ENCODE assay signal across 1 cellular context in the genomic region with DNA sequence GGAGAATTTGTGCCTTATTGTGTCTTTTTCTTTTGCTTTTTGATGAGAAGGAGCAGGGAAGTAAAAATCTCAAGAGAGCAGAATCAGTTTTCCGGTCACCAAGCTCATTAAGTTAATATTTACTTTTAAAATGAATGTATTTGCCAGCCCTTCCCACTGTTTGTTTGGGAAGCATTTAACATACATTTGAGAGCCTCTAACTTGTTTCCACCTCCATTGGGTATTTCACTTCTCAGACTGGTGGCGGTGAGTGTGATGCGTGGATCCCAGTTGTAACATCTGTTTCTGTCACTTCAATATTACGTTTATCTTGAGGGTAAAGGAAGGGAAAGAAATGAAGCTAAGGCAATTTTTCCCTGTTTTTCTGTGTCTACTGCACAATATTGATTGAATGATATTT.
TF ChIP-seq lines count a peak whose summit lies in the region.

No MANE protein-coding gene starts in this region.

TF ChIP-seq in GM23338, 12 proteins besides CTCF, POLR2A, EP300 and RAD21 (continued from another document):
- TF ChIP-seq, protein P1, sequence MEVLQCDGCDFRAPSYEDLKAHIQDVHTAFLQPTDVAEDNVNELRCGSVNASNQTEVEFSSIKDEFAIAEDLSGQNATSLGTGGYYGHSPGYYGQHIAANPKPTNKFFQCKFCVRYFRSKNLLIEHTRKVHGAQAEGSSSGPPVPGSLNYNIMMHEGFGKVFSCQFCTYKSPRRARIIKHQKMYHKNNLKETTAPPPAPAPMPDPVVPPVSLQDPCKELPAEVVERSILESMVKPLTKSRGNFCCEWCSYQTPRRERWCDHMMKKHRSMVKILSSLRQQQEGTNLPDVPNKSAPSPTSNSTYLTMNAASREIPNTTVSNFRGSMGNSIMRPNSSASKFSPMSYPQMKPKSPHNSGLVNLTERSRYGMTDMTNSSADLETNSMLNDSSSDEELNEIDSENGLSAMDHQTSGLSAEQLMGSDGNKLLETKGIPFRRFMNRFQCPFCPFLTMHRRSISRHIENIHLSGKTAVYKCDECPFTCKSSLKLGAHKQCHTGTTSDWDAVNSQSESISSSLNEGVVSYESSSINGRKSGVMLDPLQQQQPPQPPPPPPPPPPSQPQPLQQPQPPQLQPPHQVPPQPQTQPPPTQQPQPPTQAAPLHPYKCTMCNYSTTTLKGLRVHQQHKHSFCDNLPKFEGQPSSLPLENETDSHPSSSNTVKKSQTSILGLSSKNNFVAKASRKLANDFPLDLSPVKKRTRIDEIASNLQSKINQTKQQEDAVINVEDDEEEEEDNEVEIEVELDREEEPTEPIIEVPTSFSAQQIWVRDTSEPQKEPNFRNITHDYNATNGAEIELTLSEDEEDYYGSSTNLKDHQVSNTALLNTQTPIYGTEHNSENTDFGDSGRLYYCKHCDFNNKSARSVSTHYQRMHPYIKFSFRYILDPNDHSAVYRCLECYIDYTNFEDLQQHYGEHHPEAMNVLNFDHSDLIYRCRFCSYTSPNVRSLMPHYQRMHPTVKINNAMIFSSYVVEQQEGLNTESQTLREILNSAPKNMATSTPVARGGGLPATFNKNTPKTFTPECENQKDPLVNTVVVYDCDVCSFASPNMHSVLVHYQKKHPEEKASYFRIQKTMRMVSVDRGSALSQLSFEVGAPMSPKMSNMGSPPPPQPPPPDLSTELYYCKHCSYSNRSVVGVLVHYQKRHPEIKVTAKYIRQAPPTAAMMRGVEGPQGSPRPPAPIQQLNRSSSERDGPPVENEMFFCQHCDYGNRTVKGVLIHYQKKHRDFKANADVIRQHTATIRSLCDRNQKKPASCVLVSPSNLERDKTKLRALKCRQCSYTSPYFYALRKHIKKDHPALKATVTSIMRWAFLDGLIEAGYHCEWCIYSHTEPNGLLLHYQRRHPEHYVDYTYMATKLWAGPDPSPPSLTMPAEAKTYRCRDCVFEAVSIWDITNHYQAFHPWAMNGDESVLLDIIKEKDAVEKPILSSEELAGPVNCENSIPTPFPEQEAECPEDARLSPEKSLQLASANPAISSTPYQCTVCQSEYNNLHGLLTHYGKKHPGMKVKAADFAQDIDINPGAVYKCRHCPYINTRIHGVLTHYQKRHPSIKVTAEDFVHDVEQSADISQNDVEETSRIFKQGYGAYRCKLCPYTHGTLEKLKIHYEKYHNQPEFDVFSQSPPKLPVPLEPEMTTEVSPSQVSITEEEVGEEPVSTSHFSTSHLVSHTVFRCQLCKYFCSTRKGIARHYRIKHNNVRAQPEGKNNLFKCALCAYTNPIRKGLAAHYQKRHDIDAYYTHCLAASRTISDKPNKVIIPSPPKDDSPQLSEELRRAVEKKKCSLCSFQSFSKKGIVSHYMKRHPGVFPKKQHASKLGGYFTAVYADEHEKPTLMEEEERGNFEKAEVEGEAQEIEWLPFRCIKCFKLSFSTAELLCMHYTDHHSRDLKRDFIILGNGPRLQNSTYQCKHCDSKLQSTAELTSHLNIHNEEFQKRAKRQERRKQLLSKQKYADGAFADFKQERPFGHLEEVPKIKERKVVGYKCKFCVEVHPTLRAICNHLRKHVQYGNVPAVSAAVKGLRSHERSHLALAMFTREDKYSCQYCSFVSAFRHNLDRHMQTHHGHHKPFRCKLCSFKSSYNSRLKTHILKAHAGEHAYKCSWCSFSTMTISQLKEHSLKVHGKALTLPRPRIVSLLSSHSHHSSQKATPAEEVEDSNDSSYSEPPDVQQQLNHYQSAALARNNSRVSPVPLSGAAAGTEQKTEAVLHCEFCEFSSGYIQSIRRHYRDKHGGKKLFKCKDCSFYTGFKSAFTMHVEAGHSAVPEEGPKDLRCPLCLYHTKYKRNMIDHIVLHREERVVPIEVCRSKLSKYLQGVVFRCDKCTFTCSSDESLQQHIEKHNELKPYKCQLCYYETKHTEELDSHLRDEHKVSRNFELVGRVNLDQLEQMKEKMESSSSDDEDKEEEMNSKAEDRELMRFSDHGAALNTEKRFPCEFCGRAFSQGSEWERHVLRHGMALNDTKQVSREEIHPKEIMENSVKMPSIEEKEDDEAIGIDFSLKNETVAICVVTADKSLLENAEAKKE (CRISPR knock-in tag; IDR thresholded peaks at IDR 0.05): no peak
- TF ChIP-seq ETS1 (IDR thresholded peaks at IDR 0.05): no peak
- no peak for TF ChIP-seq ZNF114 (CRISPR knock-in tag; IDR thresholded peaks at IDR 0.05)
- TF ChIP-seq POLR2AphosphoS5 (IDR thresholded peaks at IDR 0.05; ENCODE audit: low read depth): no peak
- TF ChIP-seq ZNF331 (CRISPR knock-in tag; IDR thresholded peaks at IDR 0.05; ENCODE audit: low read depth): no peak
- no peak for TF ChIP-seq JUNB (IDR thresholded peaks at IDR 0.05; ENCODE audit: unreplicated experiment)
- no peak for TF ChIP-seq NANOG (IDR thresholded peaks at IDR 0.05; ENCODE audit: borderline replicate concordance)
- TF ChIP-seq CREB1 (CRISPR knock-in tag; IDR thresholded peaks at IDR 0.05; ENCODE audit: low read depth): no peak
- no peak for TF ChIP-seq STAT1 (IDR thresholded peaks at IDR 0.05; ENCODE audit: unreplicated experiment)
- TF ChIP-seq EZH2phosphoT487 (IDR thresholded peaks at IDR 0.05; ENCODE audit: unreplicated experiment): no peak
